19 cellular contexts compared by ENCODE assay signal in the genomic region with DNA sequence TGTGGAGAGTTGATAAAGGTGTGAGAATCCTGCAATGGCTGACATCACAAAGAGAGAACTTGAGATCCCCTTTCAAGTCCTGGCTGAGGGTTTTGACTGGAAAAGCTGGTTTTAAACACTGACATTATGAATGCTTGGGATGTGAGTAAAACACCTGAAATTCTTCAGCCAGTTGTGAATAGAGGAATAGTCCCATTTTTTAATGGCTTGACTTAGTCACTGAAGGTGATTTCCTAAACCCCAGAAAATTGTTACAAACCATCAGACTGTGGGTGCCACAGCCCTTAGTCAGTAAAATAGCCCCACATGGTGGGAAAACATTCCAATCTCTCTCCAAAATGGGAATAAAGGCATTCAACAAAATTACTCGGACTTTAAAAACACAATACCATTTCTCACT.
A peak's percentile ranks its signal among the peaks of the same experiment; 100 is the strongest.
DNase-seq lines count a peak whose midpoint lies in the region; ATAC-seq, FAIRE-seq and TF ChIP-seq lines count a peak whose summit lies in the region.
"Had no signal": no experiment of that assay in that cellular context is flagged by ENCODE, and none has a peak within 500 bp of the region (broad histone marks: within the 10 kb centered on the region; RNA-seq: fewer than 3 reads in every experiment).

No MANE protein-coding gene starts in this region.

- H3K36me3 Mint-ChIP-seq in WTC11, result peaks cover 4% of the 10 kb centered on the region; the same call in 1 of the 2 replicates
- H3K36me3 Mint-ChIP-seq: CD8-positive, alpha-beta memory T cell had no signal

- H4K91ac ChIP-seq in H1 (replicated peaks; ENCODE audit: insufficient read length, low read length), result no peak overlapping the region

- H3K4me3 ChIP-seq in H1 (ENCODE audit: extremely low read depth in 1 of 4, insufficient read depth in 2 of 4, low read depth in 3 of 4, low read length in 4 of 4), result no peak overlapping the region
- no peak overlapping the region for H3K4me3 ChIP-seq in mesendoderm (ENCODE audit: low read length)
- H3K4me3 ChIP-seq in osteoblast (ENCODE audit: insufficient read depth, low read length), result no peak overlapping the region
- H3K4me3 ChIP-seq: GM12878 had no signal

- TF ChIP-seq CTCF in H1 (IDR thresholded peaks at IDR 0.05; ENCODE audit: control extremely low read depth in 1 of 3, insufficient read depth in 1 of 3, low read depth in 1 of 3, low read length in 3 of 3) (no peak), WTC11 (IDR thresholded peaks at IDR 0.05) (no peak), osteoblast (IDR thresholded peaks at IDR 0.05; ENCODE audit: extremely low read depth, low read depth, low read length) (no peak)

- H3K36me3 ChIP-seq in H1 (ENCODE audit: control insufficient read depth in 2 of 4, insufficient read depth in 4 of 4, low read length in 3 of 4) (no peaks in the 10 kb centered on the region), mesendoderm (ENCODE audit: control insufficient read depth, insufficient read depth, low read length) (no peaks in the 10 kb centered on the region), osteoblast (ENCODE audit: insufficient read depth, low read length) (no peaks in the 10 kb centered on the region)

- H2BK12ac ChIP-seq in H1 (ENCODE audit: low read depth, low read length), result no peak overlapping the region

- ATAC-seq in WTC11, result no peak
- ATAC-seq: GM12878 had no signal

- H2AK5ac ChIP-seq in H1 (ENCODE audit: low read depth, low read length) (no peak overlapping the region), mesendoderm (ENCODE audit: low read length) (no peak overlapping the region)

- H3K4me1 ChIP-seq in H1 (replicated peaks in 1 of 4; ENCODE audit: control insufficient read depth in 3 of 4, insufficient read depth in 4 of 4, low read length in 3 of 4) (peaks cover 0 to 2% (median 0%) of the 10 kb centered on the region in 4 experiments; a peak in 3 of 7 replicates), mesendoderm (ENCODE audit: control insufficient read depth, low read depth, low read length) (no peaks in the 10 kb centered on the region), osteoblast (ENCODE audit: insufficient read depth, low read length) (peaks cover 26% of the 10 kb centered on the region)

- H3K56ac ChIP-seq in H1 (replicated peaks; ENCODE audit: insufficient read length, low read depth, low read length), result no peak overlapping the region
- no peak overlapping the region for H3K56ac ChIP-seq in mesendoderm (ENCODE audit: low read length)

- no peak for FAIRE-seq in RCC 7860 (lab: Jason Lieb, UNC)
- FAIRE-seq in H1 (lab: Jason Lieb, UNC), result no peak
- FAIRE-seq: D721Med, GM12878 had no signal

- 76% methylated on average over 1 of the region's 1 CpG; no CpG with 5 or more reads in 1 of the 2 experiments for WGBS in H1 (ENCODE audit: extremely low coverage in 1 of 2, insufficient coverage in 1 of 2, insufficient read length in 1 of 2, insufficient replicate concordance in 2 of 2, low coverage in 1 of 2, low lambda C conversion rate in 2 of 2, missing lambda C conversion rate in 1 of 2), 2 experiments
- WGBS in mesendoderm (ENCODE audit: extremely low coverage, insufficient coverage, low lambda C conversion rate), result no CpG with 5 or more reads among the region's 1 CpG

- H3K27me3 ChIP-seq in H1 (replicated peaks in 1 of 4; ENCODE audit: control insufficient read depth in 3 of 4, extremely low read depth in 1 of 4, insufficient read depth in 3 of 4, low read length in 3 of 4) (no peaks in the 10 kb centered on the region), mesendoderm (ENCODE audit: insufficient read depth, low read length, poor library complexity) (no peaks in the 10 kb centered on the region), osteoblast (ENCODE audit: insufficient read depth, low read length) (no peaks in the 10 kb centered on the region)

- no peak overlapping the region for H3K4me3 Mint-ChIP-seq in WTC11
- H3K4me3 Mint-ChIP-seq: CD8-positive, alpha-beta memory T cell had no signal

- H3K23ac ChIP-seq in H1 (ENCODE audit: insufficient read length) (no peak overlapping the region), mesendoderm (ENCODE audit: low read length) (no peak overlapping the region)

- no peak for TF ChIP-seq EP300 in H1 (IDR thresholded peaks at IDR 0.05; ENCODE audit: borderline replicate concordance in 1 of 2, low read depth in 2 of 2, low read length in 2 of 2)

- H3K4ac ChIP-seq in H1 (replicated peaks; ENCODE audit: insufficient read length, low read depth, low read length), result no peak overlapping the region
- no peak overlapping the region for H3K4ac ChIP-seq in mesendoderm (ENCODE audit: low read depth, low read length)

- DNase-seq in ELR (ENCODE audit: low read depth) (peak; percentile 16), RCC 7860 (ENCODE audit: low spot score) (peak; percentile 40), H1 (ENCODE audit: low read depth in 1 of 2, low spot score in 2 of 2) (no peak), mesendoderm (peak; percentile 36), COLO668 (lab: John Stamatoyannopoulos, UW; ENCODE audit: unreplicated experiment) (no peak), WTC11 (ENCODE audit: low spot score) (no peak), iPS-NIHi11 (ENCODE audit: low spot score) (no peak), osteoblast (ENCODE audit: insufficient read length, low spot score, missing footprints) (no peak)
- DNase-seq: ACHN; C1 segment of cervical spinal cord; CD8-positive, alpha-beta memory T cell; DND-41; KBM-7; NCI-H1417 treated with DMSO at 0.1 percent for 48 hours; NCI-H1930; NCI-H345; NCI-H524 treated with DMSO at 0.1 percent for 48 hours had no signal

- H3K79me2 ChIP-seq in H1 (ENCODE audit: control insufficient read depth in 1 of 2, insufficient read depth in 2 of 2, low read length in 2 of 2) (no peaks in the 10 kb centered on the region), mesendoderm (ENCODE audit: control insufficient read depth, insufficient read depth, low read length) (no peaks in the 10 kb centered on the region), osteoblast (ENCODE audit: insufficient read depth, low read length) (no peaks in the 10 kb centered on the region)

- H3K27ac ChIP-seq in H1 (ENCODE audit: low read depth, low read length) (no peak overlapping the region), mesendoderm (ENCODE audit: low read depth, low read length) (no peak overlapping the region), osteoblast (ENCODE audit: low read depth, low read length) (no peak overlapping the region)

- no peak for TF ChIP-seq POLR2A in H1 (IDR thresholded peaks at IDR 0.05; ENCODE audit: control extremely low read depth in 1 of 2, low read depth in 2 of 2, low read length in 2 of 2)

- H3K18ac ChIP-seq in H1 (ENCODE audit: extremely low read depth, low read length), result no peak overlapping the region
- no peak overlapping the region for H3K18ac ChIP-seq in mesendoderm (ENCODE audit: low read length)

- H3K79me1 ChIP-seq in H1 (ENCODE audit: low read depth, low read length) (no peaks in the 10 kb centered on the region), mesendoderm (ENCODE audit: low read length) (no peaks in the 10 kb centered on the region)

- CTCF ChIA-PET in H1 (lab: Charles Lee; ENCODE audit: partially characterized antibody), result interaction anchor here (0.7 to 0.9 kb wide), 3 partner anchors 13 to 36 kb away, joined by 3 read pairs; no protein-coding TSS in a partner anchor
- CTCF ChIA-PET in WTC11 (lab: Charles Lee), result interaction anchor here (1.0 kb wide), 1 partner anchor 110 kb away, joined by 6 read pairs; no protein-coding TSS in a partner anchor

- H2BK5ac ChIP-seq in H1 (ENCODE audit: low read depth, low read length) (no peak overlapping the region), mesendoderm (ENCODE audit: low read length) (no peak overlapping the region)

- peaks cover 2% of the 10 kb centered on the region for H3K4me1 Mint-ChIP-seq in WTC11
- H3K4me1 Mint-ChIP-seq: CD8-positive, alpha-beta memory T cell had no signal

- no peak overlapping the region for H3K27ac Mint-ChIP-seq in WTC11

- H3K27me3 Mint-ChIP-seq in WTC11 (ENCODE audit: low read depth), result no peaks in the 10 kb centered on the region
- H3K27me3 Mint-ChIP-seq: CD8-positive, alpha-beta memory T cell had no signal

- H2BK120ac ChIP-seq in H1 (replicated peaks; ENCODE audit: low read depth, low read length), result no peak overlapping the region
- H2BK120ac ChIP-seq in mesendoderm (ENCODE audit: low read depth, low read length), result no peak overlapping the region

- 0 out of 2 replicates have a peak overlapping the region, but pooled peaks have one; percentile 28 for H2AFZ ChIP-seq in H1 (ENCODE audit: low read length)
- H2AFZ ChIP-seq in osteoblast (ENCODE audit: low read length), result no peak overlapping the region

- H4K20me1 ChIP-seq in H1 (replicated peaks in 1 of 2; ENCODE audit: control insufficient read depth in 1 of 2, insufficient read depth in 2 of 2, low read length in 2 of 2), result no peaks in the 10 kb centered on the region
- no peaks in the 10 kb centered on the region for H4K20me1 ChIP-seq in osteoblast (ENCODE audit: insufficient read depth, low read length)

- H3K9me3 ChIP-seq in H1 (ENCODE audit: insufficient read depth in 2 of 2, low read depth in 1 of 2, low read length in 1 of 2) (no peaks in the 10 kb centered on the region), osteoblast (ENCODE audit: low read depth, low read length) (no peaks in the 10 kb centered on the region)

- H2BK15ac ChIP-seq in H1 (ENCODE audit: low read length) (no peak overlapping the region), mesendoderm (replicated peaks; ENCODE audit: low read depth) (no peak overlapping the region)

- H3K4me2 ChIP-seq in H1 (ENCODE audit: insufficient read depth in 1 of 2, low read depth in 2 of 2, low read length in 2 of 2) (no peak overlapping the region), mesendoderm (ENCODE audit: low read length) (no peak overlapping the region), osteoblast (ENCODE audit: insufficient read depth, low read length) (no peak overlapping the region)

- no peak overlapping the region for H3K14ac ChIP-seq in H1 (ENCODE audit: insufficient read length)

- peaks cover 17% of the 10 kb centered on the region for H3K9me3 Mint-ChIP-seq in WTC11

- H3K9ac ChIP-seq in H1 (replicated peaks in 1 of 4; ENCODE audit: extremely low read depth in 1 of 4, low read depth in 3 of 4, low read length in 3 of 4) (no peak overlapping the region), mesendoderm (ENCODE audit: low read length) (no peak overlapping the region)

- no peak for TF ChIP-seq RAD21 in H1 (IDR thresholded peaks at IDR 0.05 in 1 of 2, conservative IDR thresholded peaks at IDR 0.05 in 1 of 2; ENCODE audit: low read depth in 2 of 2, low read length in 2 of 2)

- H4K8ac ChIP-seq in H1 (ENCODE audit: extremely low read depth, insufficient read depth, low read length) (no peak overlapping the region), mesendoderm (ENCODE audit: low read depth, low read length) (no peak overlapping the region)

- POLR2A ChIA-PET in H1 (lab: Charles Lee; ENCODE audit: partially characterized antibody), result no interaction called here
- POLR2A ChIA-PET in WTC11 (lab: Charles Lee), result no interaction called here

- no peak overlapping the region for H2BK20ac ChIP-seq in H1 (ENCODE audit: low read length)

- no peaks in the 10 kb centered on the region; the same call in 1 of the 2 replicates for H3K23me2 ChIP-seq in H1 (ENCODE audit: low read depth, low read length)

- H4K5ac ChIP-seq in H1 (ENCODE audit: insufficient read length, low read depth, low read length) (no peak overlapping the region), mesendoderm (ENCODE audit: low read length) (no peak overlapping the region)

TF ChIP-seq in H1, 55 proteins besides CTCF, POLR2A, EP300 and RAD21 (continues in another document):
- TF ChIP-seq SP1 (IDR thresholded peaks at IDR 0.05; ENCODE audit: low read depth, low read length), result no peak

Comparison
In these comparisons a context has a peak if more than half of its experiments do, and no peak if none do; other contexts are left out.
1. DNase-seq: peak in ELR (single experiment), RCC 7860 (single experiment) and mesendoderm (single experiment); none in H1 (0 of 2), COLO668 (single experiment), WTC11 (single experiment), iPS-NIHi11 (single experiment) and osteoblast (single experiment).